ENCODE assay signal across 20 cellular contexts in genomic region chr13:89923731-89924130, GRCh38.
DNase-seq lines count a peak whose midpoint lies in the region; ATAC-seq and TF ChIP-seq lines count a peak whose summit lies in the region.
"Had no signal": no experiment of that assay in that cellular context is flagged by ENCODE, and none has a peak within 500 bp of the region (broad histone marks: within the 10 kb centered on the region; RNA-seq: fewer than 3 reads in every experiment).

No MANE protein-coding gene starts in this region.

- H3K4me3 ChIP-seq in cardiac fibroblast (replicated peaks in 1 of 2; ENCODE audit: low read depth in 2 of 2, low read length in 2 of 2) = no peak overlapping the region
- no peak overlapping the region for H3K4me3 ChIP-seq in mesenchymal stem cell (ENCODE audit: insufficient read depth in 1 of 2, low read depth in 1 of 2, low read length in 2 of 2)
- H3K4me3 ChIP-seq in OCI-LY7 (ENCODE audit: low read depth, low read length, poor library complexity, severe bottlenecking) = no peak overlapping the region
- H3K4me3 ChIP-seq: sigmoid colon, thyroid gland had no signal

- H3K18ac ChIP-seq in mesenchymal stem cell (ENCODE audit: low read depth in 1 of 2, low read length in 2 of 2) = no peak overlapping the region

- H3K36me3 ChIP-seq in mesenchymal stem cell (ENCODE audit: control insufficient read depth in 1 of 2, insufficient read depth in 2 of 2, low read depth in 1 of 2, low read length in 2 of 2) (no peaks in the 10 kb centered on the region), OCI-LY7 (ENCODE audit: insufficient read depth, low read length) (no peaks in the 10 kb centered on the region)
- H3K36me3 ChIP-seq: sigmoid colon, thyroid gland had no signal

- H3K4me1 ChIP-seq in mesenchymal stem cell (ENCODE audit: control insufficient read depth, insufficient read depth, low read depth, low read length) (no peaks in the 10 kb centered on the region), OCI-LY7 (ENCODE audit: insufficient read depth, low read length, poor library complexity, severe bottlenecking) (no peaks in the 10 kb centered on the region)
- H3K4me1 ChIP-seq: sigmoid colon, thyroid gland had no signal

- CTCF ChIA-PET in OCI-LY7 (lab: Charles Lee; ENCODE audit: unreplicated experiment) = no interaction called here

- no peak overlapping the region for H3K4ac ChIP-seq in mesenchymal stem cell (ENCODE audit: low read depth in 1 of 2, low read length in 2 of 2)

- no peaks in the 10 kb centered on the region for H3K79me2 ChIP-seq in OCI-LY7 (ENCODE audit: insufficient read depth, low read depth, low read length)

- POLR2A ChIA-PET in OCI-LY7 (lab: Charles Lee) = interaction anchor here (0.6 to 0.9 kb wide), 3 partner anchors 48 to 1549 kb away, joined by 3 to 4 read pairs (median 4); no protein-coding TSS in a partner anchor

- H3K9me2 ChIP-seq in OCI-LY7 (ENCODE audit: insufficient read depth, low read length) = no peaks in the 10 kb centered on the region

- DNase-seq in GM03348 (ENCODE audit: low spot score) (peak; percentile 4), MV-4-11 (lab: John Stamatoyannopoulos, UW) (peak; percentile 25), cardiac fibroblast (ENCODE audit: low read depth in 2 of 2) (peak; percentile 9 to 24), mesenchymal stem cell (peak; percentile 75), NCI-H748 (lab: John Stamatoyannopoulos, UW; ENCODE audit: unreplicated experiment) (no peak), NCI-H345 treated with DMSO at 0.1 percent for 48 hours (lab: John Stamatoyannopoulos, UW; ENCODE audit: unreplicated experiment) (no peak), OCI-LY7 (ENCODE audit: low spot score) (no peak)
- DNase-seq: activated CD4-positive, alpha-beta T cell treated with anti-CD3 and anti-CD28 coated beads for 36 hours; activated naive CD8-positive, alpha-beta T cell treated with anti-CD3 and anti-CD28 coated beads, Interleukin-2, amount 50 U/mL, for 24 hours; AML-193; effector CD4-positive, alpha-beta T cell; Karpas-422; kidney; NCI-H1436; NCI-H2171 treated with DMSO at 0.1 percent for 48 hours; NCI-H82; sigmoid colon; stimulated activated naive CD4-positive, alpha-beta T cell; thyroid gland had no signal

- H2BK5ac ChIP-seq in mesenchymal stem cell (ENCODE audit: low read depth, low read length, poor library complexity, severe bottlenecking) = no peak overlapping the region

- no peak overlapping the region for H2BK12ac ChIP-seq in mesenchymal stem cell (ENCODE audit: low read length in 2 of 2)

- no peak overlapping the region for H3K9ac ChIP-seq in mesenchymal stem cell (ENCODE audit: low read length)

- no peaks in the 10 kb centered on the region for H3K9me3 ChIP-seq in mesenchymal stem cell (ENCODE audit: control insufficient read depth, low read length)
- H3K9me3 ChIP-seq in OCI-LY7 (ENCODE audit: low read length) = 0 out of 2 replicates have a peak, but pooled peaks cover 4% of the 10 kb centered on the region
- H3K9me3 ChIP-seq: sigmoid colon, thyroid gland had no signal

- H3K27ac ChIP-seq in mesenchymal stem cell (ENCODE audit: low read length, poor library complexity, severe bottlenecking) = no peak overlapping the region
- H3K27ac ChIP-seq in OCI-LY7 (ENCODE audit: low read depth, low read length, poor library complexity, severe bottlenecking) = no peak overlapping the region
- H3K27ac ChIP-seq: sigmoid colon, thyroid gland had no signal

- H3K79me1 ChIP-seq in mesenchymal stem cell (replicated peaks; ENCODE audit: low read length, poor library complexity, severe bottlenecking) = no peaks in the 10 kb centered on the region

- TF ChIP-seq CTCF in cardiac fibroblast (IDR thresholded peaks at IDR 0.05; ENCODE audit: low read depth, low read length) = no peak
- no peak for TF ChIP-seq CTCF in OCI-LY7 (conservative IDR thresholded peaks at IDR 0.05; ENCODE audit: low read length)

- no TSS peak for BruUV-seq in OCI-LY7 (replicated peaks; lab: Mats Ljungman, UMichigan)

- H3K27me3 ChIP-seq in mesenchymal stem cell (ENCODE audit: control insufficient read depth in 1 of 2, insufficient read depth in 1 of 2, low read length in 2 of 2) = no peaks in the 10 kb centered on the region
- H3K27me3 ChIP-seq: sigmoid colon, thyroid gland had no signal

- no peak overlapping the region for H2BK120ac ChIP-seq in mesenchymal stem cell (ENCODE audit: low read depth, low read length)

- H4K8ac ChIP-seq in mesenchymal stem cell (ENCODE audit: low read length) = no peak overlapping the region

- H2AFZ ChIP-seq in mesenchymal stem cell (ENCODE audit: low read depth, low read length) (no peak overlapping the region), OCI-LY7 (ENCODE audit: low read length) (no peak overlapping the region)

- no peak overlapping the region for H3K14ac ChIP-seq in mesenchymal stem cell (ENCODE audit: low read length in 2 of 2)

- ATAC-seq in GM18870 (IDR thresholded peaks at IDR 0.05; ENCODE audit: unreplicated experiment) = no peak
- ATAC-seq: activated CD4-positive, alpha-beta T cell treated with anti-CD3 and anti-CD28 coated beads for 36 hours; activated naive CD8-positive, alpha-beta T cell treated with anti-CD3 and anti-CD28 coated beads, Interleukin-2, amount 50 U/mL, for 24 hours had no signal

- intact Hi-C loops in OCI-LY7 (cut with micrococcal nuclease; ENCODE audit: unreplicated experiment) = no loop called here

- no peak overlapping the region for H4K91ac ChIP-seq in mesenchymal stem cell (ENCODE audit: low read length)

- WGBS in mesenchymal stem cell = 55% methylated on average over 2 of the region's 2 CpGs

- H3K4me2 ChIP-seq in mesenchymal stem cell (ENCODE audit: low read length, poor library complexity, severe bottlenecking) = no peak overlapping the region
- H3K4me2 ChIP-seq in OCI-LY7 (ENCODE audit: low read length) = no peak overlapping the region

- no peak overlapping the region for H2BK15ac ChIP-seq in mesenchymal stem cell (ENCODE audit: low read depth, poor library complexity, severe bottlenecking)

- H3K23ac ChIP-seq in mesenchymal stem cell (ENCODE audit: low read length in 2 of 2) = no peak overlapping the region

- H2AK5ac ChIP-seq in mesenchymal stem cell (ENCODE audit: low read length, severe bottlenecking) = no peak overlapping the region

- no peaks in the 10 kb centered on the region for H4K20me1 ChIP-seq in OCI-LY7 (ENCODE audit: insufficient read depth, low read length)

Comparison
In these comparisons a context has a peak if more than half of its experiments do, and no peak if none do; other contexts are left out.
1. DNase-seq: peak in GM03348 (single experiment), MV-4-11 (single experiment), cardiac fibroblast (2 of 2) and mesenchymal stem cell (single experiment); none in NCI-H748 (single experiment), NCI-H345 treated with DMSO at 0.1 percent for 48 hours (single experiment) and OCI-LY7 (single experiment).